Comparison of ENCODE assay signal across 19 cellular contexts in the genomic region with DNA sequence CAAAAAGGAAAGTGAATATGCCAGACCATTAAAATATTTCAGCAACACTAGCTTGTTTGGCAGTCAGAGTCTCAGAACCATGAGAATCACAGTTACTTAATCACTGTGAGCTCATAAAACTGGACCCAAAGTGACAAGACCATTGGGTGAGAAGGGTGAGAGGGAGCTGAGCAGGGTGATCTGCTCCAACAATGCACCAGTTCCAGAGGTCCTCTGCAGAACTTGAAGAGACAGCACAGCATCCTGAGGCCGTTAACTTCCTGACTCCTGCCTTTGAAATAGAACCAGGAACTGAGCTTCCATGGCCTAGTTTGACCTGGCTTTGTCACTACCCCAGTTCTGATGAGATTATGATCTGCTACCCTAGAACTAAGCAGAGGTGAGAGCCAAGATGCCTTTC. TPM values are rescaled to one million over a fixed set of nuclear protein-coding genes. Genes with fewer than 3 reads are reported as not detected.
A peak's percentile ranks its signal among the peaks of the same experiment; 100 is the strongest.
DNase-seq lines count a peak whose midpoint lies in the region; ATAC-seq, FAIRE-seq and TF ChIP-seq lines count a peak whose summit lies in the region.
"Had no signal": no experiment of that assay in that cellular context is flagged by ENCODE, and none has a peak within 500 bp of the region (broad histone marks: within the 10 kb centered on the region; RNA-seq: fewer than 3 reads in every experiment).

No MANE protein-coding gene starts in this region.

- intact Hi-C loops in PC-9 (cut with micrococcal nuclease; ENCODE audit: unreplicated experiment), result no loop called here
- intact Hi-C loops in Calu3 (cut with micrococcal nuclease; ENCODE audit: unreplicated experiment), result loop anchor here (10.0 kb wide), 1 partner anchor 48 kb away; no protein-coding TSS in a partner anchor
- intact Hi-C loops in activated CD8-positive, alpha-beta T cell treated with anti-CD3 and anti-CD28 coated beads for 36 hours (cut with micrococcal nuclease), result no loop called here

- no peak for DNase-seq in PC-9
- DNase-seq in H1 (ENCODE audit: low read depth in 1 of 2, low spot score in 2 of 2), result no peak
- DNase-seq in left lobe of liver (ENCODE audit: low spot score), result no peak
- no peak for DNase-seq in Calu3
- DNase-seq in stimulated activated naive CD4-positive, alpha-beta T cell (lab: John Stamatoyannopoulos, UW), result no peak
- no peak for DNase-seq in NCI-H2227 (lab: John Stamatoyannopoulos, UW; ENCODE audit: unreplicated experiment)
- DNase-seq in activated CD8-positive, alpha-beta T cell treated with anti-CD3 and anti-CD28 coated beads for 36 hours, result no peak
- DNase-seq: activated effector memory CD4-positive, alpha-beta T cell treated with anti-CD3 and anti-CD28 coated beads, Interleukin-2, amount 50 U/mL, for 16 hours; amygdala; CD4-positive, alpha-beta T cell; DMS53; Kasumi-1; naive thymus-derived CD8-positive, alpha-beta T cell; NCI-H146; stimulated activated naive CD8-positive, alpha-beta T cell treated with anti-CD3 and anti-CD28 coated beads, Interleukin-15, amount 100 ng/mL, for 72 hours; T-helper 2 cell had no signal

- no peak overlapping the region for H3K4me3 Mint-ChIP-seq in Calu3 (ENCODE audit: low read depth, unreplicated experiment)
- H3K4me3 Mint-ChIP-seq in activated CD8-positive, alpha-beta T cell treated with anti-CD3 and anti-CD28 coated beads for 36 hours, result no peak overlapping the region
- H3K4me3 Mint-ChIP-seq: CD4-positive, alpha-beta T cell; naive thymus-derived CD8-positive, alpha-beta T cell; stimulated activated naive CD8-positive, alpha-beta T cell treated with anti-CD3 and anti-CD28 coated beads, Interleukin-15, amount 100 ng/mL, for 72 hours had no signal

- no peaks in the 10 kb centered on the region for H3K36me3 ChIP-seq in PC-9 (ENCODE audit: low read depth)
- H3K36me3 ChIP-seq in H1 (ENCODE audit: control insufficient read depth in 2 of 4, insufficient read depth in 4 of 4, low read length in 3 of 4), result no peaks in the 10 kb centered on the region
- H3K36me3 ChIP-seq in skeletal muscle tissue (ENCODE audit: control insufficient read depth in 3 of 3, insufficient read depth in 3 of 3, low read length in 3 of 3), result peaks cover 0 to 2% (median 0%) of the 10 kb centered on the region in 3 donors
- H3K36me3 ChIP-seq: prostate gland had no signal

- no peak overlapping the region for H4K5ac ChIP-seq in H1 (ENCODE audit: insufficient read length, low read depth, low read length)

- no peaks in the 10 kb centered on the region for H3K27me3 Mint-ChIP-seq in Calu3 (ENCODE audit: unreplicated experiment)
- peaks cover 1% of the 10 kb centered on the region for H3K27me3 Mint-ChIP-seq in activated CD8-positive, alpha-beta T cell treated with anti-CD3 and anti-CD28 coated beads for 36 hours
- H3K27me3 Mint-ChIP-seq: CD4-positive, alpha-beta T cell; stimulated activated naive CD8-positive, alpha-beta T cell treated with anti-CD3 and anti-CD28 coated beads, Interleukin-15, amount 100 ng/mL, for 72 hours had no signal

- no peaks in the 10 kb centered on the region for H3K9me3 ChIP-seq in PC-9 (ENCODE audit: insufficient read depth, low read depth)
- no peaks in the 10 kb centered on the region for H3K9me3 ChIP-seq in H1 (ENCODE audit: insufficient read depth in 2 of 2, low read depth in 1 of 2, low read length in 1 of 2)
- no peaks in the 10 kb centered on the region for H3K9me3 ChIP-seq in skeletal muscle tissue (ENCODE audit: control insufficient read depth in 3 of 3, low read length in 3 of 3)
- H3K9me3 ChIP-seq: prostate gland had no signal

- no peak for TF ChIP-seq POLR2A in H1 (IDR thresholded peaks at IDR 0.05; ENCODE audit: control extremely low read depth in 1 of 2, low read depth in 2 of 2, low read length in 2 of 2)

- H3K27ac Mint-ChIP-seq in Calu3 (ENCODE audit: unreplicated experiment), result no peak overlapping the region
- H3K27ac Mint-ChIP-seq in activated CD8-positive, alpha-beta T cell treated with anti-CD3 and anti-CD28 coated beads for 36 hours, result no peak overlapping the region
- H3K27ac Mint-ChIP-seq: CD4-positive, alpha-beta T cell; naive thymus-derived CD8-positive, alpha-beta T cell; stimulated activated naive CD8-positive, alpha-beta T cell treated with anti-CD3 and anti-CD28 coated beads, Interleukin-15, amount 100 ng/mL, for 72 hours had no signal

- peaks cover 4% of the 10 kb centered on the region for H3K36me3 Mint-ChIP-seq in Calu3 (ENCODE audit: insufficient read depth, unreplicated experiment)
- no peaks in the 10 kb centered on the region for H3K36me3 Mint-ChIP-seq in activated CD8-positive, alpha-beta T cell treated with anti-CD3 and anti-CD28 coated beads for 36 hours (ENCODE audit: low read depth)
- H3K36me3 Mint-ChIP-seq: naive thymus-derived CD8-positive, alpha-beta T cell had no signal

- no peak overlapping the region for H3K23ac ChIP-seq in H1 (ENCODE audit: insufficient read length)

- H3F3A ChIP-seq in PC-9 (ENCODE audit: insufficient read depth, low read depth), result peaks cover 8% of the 10 kb centered on the region; the same call in 1 of the 2 replicates

- H3K4me1 Mint-ChIP-seq in Calu3 (ENCODE audit: low read depth, unreplicated experiment), result peaks cover 18% of the 10 kb centered on the region
- H3K4me1 Mint-ChIP-seq in activated CD8-positive, alpha-beta T cell treated with anti-CD3 and anti-CD28 coated beads for 36 hours (ENCODE audit: low read depth), result no peaks in the 10 kb centered on the region
- H3K4me1 Mint-ChIP-seq: naive thymus-derived CD8-positive, alpha-beta T cell; stimulated activated naive CD8-positive, alpha-beta T cell treated with anti-CD3 and anti-CD28 coated beads, Interleukin-15, amount 100 ng/mL, for 72 hours had no signal

- H4K20me1 ChIP-seq in PC-9 (ENCODE audit: insufficient read depth) (no peaks in the 10 kb centered on the region), H1 (replicated peaks in 1 of 2; ENCODE audit: control insufficient read depth in 1 of 2, insufficient read depth in 2 of 2, low read length in 2 of 2) (no peaks in the 10 kb centered on the region)

- CTCF ChIA-PET in PC-9 (lab: Charles Lee), result no interaction called here
- CTCF ChIA-PET in H1 (lab: Charles Lee; ENCODE audit: partially characterized antibody), result interaction anchor here (0.8 to 1.2 kb wide), 3 partner anchors 13 to 229 kb away, joined by 3 to 4 read pairs (median 4); no protein-coding TSS in a partner anchor
- CTCF ChIA-PET in Calu3 (lab: Charles Lee), result interaction anchor here (0.6 kb wide), 1 partner anchor 19 kb away, joined by 3 read pairs; no protein-coding TSS in a partner anchor
- CTCF ChIA-PET in activated CD8-positive, alpha-beta T cell treated with anti-CD3 and anti-CD28 coated beads for 36 hours (lab: Charles Lee), result no interaction called here

- POLR2A ChIA-PET in PC-9 (lab: Charles Lee; ENCODE audit: unreplicated experiment) (no interaction called here), H1 (lab: Charles Lee; ENCODE audit: partially characterized antibody) (no interaction called here)
- POLR2A ChIA-PET in activated CD8-positive, alpha-beta T cell treated with anti-CD3 and anti-CD28 coated beads for 36 hours (lab: Charles Lee), result no interaction called here

- no peak overlapping the region for H3K14ac ChIP-seq in H1 (ENCODE audit: insufficient read length)

- no peak overlapping the region for H3K56ac ChIP-seq in H1 (replicated peaks; ENCODE audit: insufficient read length, low read depth, low read length)

- peaks cover 46% of the 10 kb centered on the region for H3K4me1 ChIP-seq in PC-9 (replicated peaks; ENCODE audit: insufficient read depth)
- H3K4me1 ChIP-seq in H1 (replicated peaks in 1 of 4; ENCODE audit: control insufficient read depth in 3 of 4, insufficient read depth in 4 of 4, low read length in 3 of 4), result peaks cover 0 to 2% (median 1%) of the 10 kb centered on the region in 4 experiments; a peak in 4 of 7 replicates
- peaks cover 28 to 33% (median 30%) of the 10 kb centered on the region in 3 donors for H3K4me1 ChIP-seq in skeletal muscle tissue (ENCODE audit: control insufficient read depth in 3 of 3, insufficient read depth in 3 of 3, low read length in 3 of 3)

- no peak overlapping the region for H3K18ac ChIP-seq in H1 (ENCODE audit: extremely low read depth, low read length)

- H2BK20ac ChIP-seq in H1 (ENCODE audit: low read length), result no peak overlapping the region

- no peaks in the 10 kb centered on the region for H3K23me2 ChIP-seq in H1 (ENCODE audit: low read depth, low read length)

- H3K27ac ChIP-seq in PC-9 (no peak overlapping the region), H1 (ENCODE audit: low read depth, low read length) (no peak overlapping the region), skeletal muscle tissue (ENCODE audit: low read depth, low read length) (peak overlapping the region; percentile 50)

- peak; percentile 76 for ATAC-seq in left lobe of liver
- ATAC-seq in activated CD8-positive, alpha-beta T cell treated with anti-CD3 and anti-CD28 coated beads for 36 hours, result no peak
- ATAC-seq: activated CD4-positive, CD25-positive, alpha-beta regulatory T cell treated with anti-CD3 and anti-CD28 coated beads, Interleukin-2, amount 50 U/mL, for 24 hours; naive thymus-derived CD8-positive, alpha-beta T cell; stimulated activated naive CD8-positive, alpha-beta T cell treated with anti-CD3 and anti-CD28 coated beads, Interleukin-15, amount 100 ng/mL, for 72 hours had no signal

- BruUV-seq in PC-9 (replicated peaks; lab: Mats Ljungman, UMichigan), result no TSS peak
- BruUV-seq in Calu3 (replicated peaks; lab: Mats Ljungman, UMichigan), result no TSS peak

- FAIRE-seq in H1 (lab: Jason Lieb, UNC), result no peak

- H3K9me3 Mint-ChIP-seq in Calu3 (ENCODE audit: low read depth, unreplicated experiment), result no peaks in the 10 kb centered on the region
- no peaks in the 10 kb centered on the region for H3K9me3 Mint-ChIP-seq in activated CD8-positive, alpha-beta T cell treated with anti-CD3 and anti-CD28 coated beads for 36 hours
- H3K9me3 Mint-ChIP-seq: CD4-positive, alpha-beta T cell; naive thymus-derived CD8-positive, alpha-beta T cell; stimulated activated naive CD8-positive, alpha-beta T cell treated with anti-CD3 and anti-CD28 coated beads, Interleukin-15, amount 100 ng/mL, for 72 hours had no signal

- no peaks in the 10 kb centered on the region for H3K79me1 ChIP-seq in H1 (ENCODE audit: low read depth, low read length)

- peak overlapping the region; percentile 82; the same call in 1 of the 2 replicates for H2AK5ac ChIP-seq in H1 (ENCODE audit: low read depth, low read length)

- H3K9ac ChIP-seq in H1 (replicated peaks in 1 of 4; ENCODE audit: extremely low read depth in 1 of 4, low read depth in 3 of 4, low read length in 3 of 4) (no peak overlapping the region), skeletal muscle tissue (ENCODE audit: low read depth in 1 of 3, low read length in 3 of 3) (peak overlapping the region in 1 of 3 donors; percentile 18)

- no peaks in the 10 kb centered on the region for H3K9me2 ChIP-seq in PC-9 (ENCODE audit: insufficient read depth)

- 0 out of 2 replicates have a peak overlapping the region, but pooled peaks have one; percentile 6 for H3K4me2 ChIP-seq in PC-9
- H3K4me2 ChIP-seq in H1 (ENCODE audit: insufficient read depth in 1 of 2, low read depth in 2 of 2, low read length in 2 of 2), result no peak overlapping the region

- no peak overlapping the region for H3K4me3 ChIP-seq in PC-9
- no peak overlapping the region for H3K4me3 ChIP-seq in H1 (ENCODE audit: extremely low read depth in 1 of 4, insufficient read depth in 2 of 4, low read depth in 3 of 4, low read length in 4 of 4)
- no peak overlapping the region for H3K4me3 ChIP-seq in skeletal muscle tissue (ENCODE audit: low read length in 3 of 3)
- H3K4me3 ChIP-seq: prostate gland had no signal

- H2AFZ ChIP-seq in PC-9 (no peak overlapping the region), H1 (ENCODE audit: low read length) (no peak overlapping the region)

- H4K8ac ChIP-seq in H1 (ENCODE audit: extremely low read depth, insufficient read depth, low read length), result no peak overlapping the region

- H2BK12ac ChIP-seq in H1 (ENCODE audit: low read depth, low read length), result peak overlapping the region; percentile 71; the same call in 1 of the 2 replicates

- H2BK120ac ChIP-seq in H1 (replicated peaks; ENCODE audit: low read depth, low read length), result no peak overlapping the region

- H3K27me3 ChIP-seq in PC-9 (ENCODE audit: insufficient read depth, low read depth) (no peaks in the 10 kb centered on the region), H1 (replicated peaks in 1 of 4; ENCODE audit: control insufficient read depth in 3 of 4, extremely low read depth in 1 of 4, insufficient read depth in 3 of 4, low read length in 3 of 4) (no peaks in the 10 kb centered on the region), skeletal muscle tissue (ENCODE audit: control insufficient read depth in 3 of 3, insufficient read depth in 3 of 3, low read length in 3 of 3) (no peaks in the 10 kb centered on the region)

- TF ChIP-seq RAD21 in H1 (IDR thresholded peaks at IDR 0.05 in 1 of 2, conservative IDR thresholded peaks at IDR 0.05 in 1 of 2; ENCODE audit: low read depth in 2 of 2, low read length in 2 of 2), result no peak

- no peak overlapping the region for H2BK15ac ChIP-seq in H1 (ENCODE audit: low read length)

- H2BK5ac ChIP-seq in H1 (ENCODE audit: low read depth, low read length), result no peak overlapping the region

- H4K91ac ChIP-seq in H1 (replicated peaks; ENCODE audit: insufficient read length, low read length), result no peak overlapping the region

- no peak for TF ChIP-seq CTCF in PC-9 (conservative IDR thresholded peaks at IDR 0.05)
- no peak for TF ChIP-seq CTCF in H1 (IDR thresholded peaks at IDR 0.05; ENCODE audit: control extremely low read depth in 1 of 3, insufficient read depth in 1 of 3, low read depth in 1 of 3, low read length in 3 of 3)
- no peak for TF ChIP-seq CTCF in Calu3 (IDR thresholded peaks at IDR 0.05; ENCODE audit: unreplicated experiment)
- no peak for TF ChIP-seq CTCF in activated CD8-positive, alpha-beta T cell treated with anti-CD3 and anti-CD28 coated beads for 36 hours (IDR thresholded peaks at IDR 0.05)

- H3K4ac ChIP-seq in H1 (replicated peaks; ENCODE audit: insufficient read length, low read depth, low read length), result no peak overlapping the region

- TF ChIP-seq EP300 in H1 (IDR thresholded peaks at IDR 0.05; ENCODE audit: borderline replicate concordance in 1 of 2, low read depth in 2 of 2, low read length in 2 of 2), result no peak

- 88% methylated on average over 1 of the region's 1 CpG; no CpG with 5 or more reads in 1 of the 2 experiments for whole genome bisulfite sequencing in H1 (ENCODE audit: extremely low coverage in 1 of 2, insufficient coverage in 1 of 2, insufficient read length in 1 of 2, insufficient replicate concordance in 2 of 2, low coverage in 1 of 2, low lambda C conversion rate in 2 of 2, missing lambda C conversion rate in 1 of 2), 2 experiments

- H3K79me2 ChIP-seq in PC-9 (ENCODE audit: low read depth), result peaks cover 35% of the 10 kb centered on the region
- peaks cover 0 to 8% of the 10 kb centered on the region in 2 experiments; a peak in 1 of 4 replicates for H3K79me2 ChIP-seq in H1 (ENCODE audit: control insufficient read depth in 1 of 2, insufficient read depth in 2 of 2, low read length in 2 of 2)

RNA-seq across cellular contexts. Expression of a gene that starts 57.4 kb away (rescaled TPM):
- total RNA-seq in PC-9 (2021) (29.0 and 35.1 TPM in 2 replicates), left lobe of liver (38.4 TPM), skeletal muscle tissue (95.0 TPM), Calu3 (2022) (75.8 and 76.2 TPM in 2 replicates)
- 11.6 and 13.1 TPM in 2 replicates for total RNA-seq in H1 (2021; fragmentation: NEBNext Ultra II Directional; extraction: Animal tissue kit (Norgen Biotek cat#: 25700))
- 2.1 and 2.6 TPM in 2 replicates for polyA plus RNA-seq in H1 (2011; rRNA removed)
- 2.1 TPM for polyA plus RNA-seq in H1 (2011; cell fraction: cytosol; rRNA removed)
- 14.2 TPM for polyA plus RNA-seq in H1 (2011; cell fraction: nucleus; rRNA removed)
- polyA plus RNA-seq in H1 (2012, experiment 1 of 2), result 3.8 to 6.3 TPM (median 4.5 TPM) in 4 replicates
- 0.62 TPM for polyA plus RNA-seq in H1 (2012, experiment 2 of 2)
- polyA plus RNA-seq in H1 (2013, experiment 1 of 2), result 5.5 TPM
- 4.7 TPM for polyA plus RNA-seq in H1 (2013, experiment 2 of 2)
- 25.7 and 40.9 TPM in 2 replicates for polyA minus RNA-seq in H1 (2011; rRNA and poly(A)+ RNA removed)
- polyA minus RNA-seq in H1 (2011; cell fraction: cytosol; rRNA and poly(A)+ RNA removed), result 4.4 TPM
- 54.6 TPM for polyA minus RNA-seq in H1 (2011; cell fraction: nucleus; rRNA and poly(A)+ RNA removed)
- total RNA-seq in activated CD8-positive, alpha-beta T cell treated with anti-CD3 and anti-CD28 coated beads for 36 hours, result not detected
- total RNA-seq: CD4-positive, alpha-beta T cell; naive thymus-derived CD8-positive, alpha-beta T cell had no signal

Comparison
In these comparisons a context has a peak if more than half of its experiments do, and no peak if none do; other contexts are left out.
1. RNA of a gene that starts 57.4 kb away (total RNA-seq): 95.0 TPM in skeletal muscle tissue (single experiment), 75.8 to 76.2 TPM in Calu3, 38.4 TPM in left lobe of liver (single experiment), 29.0 to 35.1 TPM in PC-9 and 11.6 to 13.1 TPM in H1; not detected in activated CD8-positive, alpha-beta T cell treated with anti-CD3 and anti-CD28 coated beads for 36 hours; every median in the first group is over 10 times any median in the second.
2. CTCF ChIA-PET loops: an anchor here in H1 (0.8 to 1.2 kb wide) and Calu3 (0.6 kb wide); none called in PC-9 and activated CD8-positive, alpha-beta T cell treated with anti-CD3 and anti-CD28 coated beads for 36 hours.